31 cellular contexts compared by ENCODE assay signal in genomic region chr11:131179867-131180266, GRCh38.
"Had no signal": no experiment of that assay in that cellular context is flagged by ENCODE, and none has a peak within 500 bp of the region (broad histone marks: within the 10 kb centered on the region; RNA-seq: fewer than 3 reads in every experiment).

No MANE protein-coding gene starts in this region.

- DNase-seq: activated CD4-positive, alpha-beta memory T cell treated with anti-CD3 and anti-CD28 coated beads for 36 hours; activated CD4-positive, alpha-beta T cell treated with anti-CD3 and anti-CD28 coated beads for 36 hours; activated CD4-positive, alpha-beta T cell treated with anti-CD3 and anti-CD28 coated beads, Interleukin-2, amount 10 ng/mL, durations not matched to agents 24 days and 14 days; activated CD4-positive, CD25-positive, alpha-beta regulatory T cell; activated CD4-positive, CD25-positive, alpha-beta regulatory T cell treated with anti-CD3 and anti-CD28 coated beads, Interleukin-2, amount 50 U/mL, for 72 hours; activated CD8-positive, alpha-beta memory T cell treated with anti-CD3 and anti-CD28 coated beads, Interleukin-2, amount 10 ng/mL, durations not matched to agents 7 days and 5 days; activated CD8-positive, alpha-beta memory T cell treated with anti-CD3 and anti-CD28 coated beads, Interleukin-2, amount 50 U/mL, for 4 hours; activated CD8-positive, alpha-beta T cell treated with anti-CD3 and anti-CD28 coated beads, Interleukin-2, amount 10 ng/mL, durations not matched to agents 7 days and 5 days; activated effector memory CD4-positive, alpha-beta T cell treated with anti-CD3 and anti-CD28 coated beads, Interleukin-2, amount 50 U/mL, for 16 hours; activated naive CD4-positive, alpha-beta T cell treated with anti-CD3 and anti-CD28 coated beads for 36 hours; activated naive CD8-positive, alpha-beta T cell treated with anti-CD3 and anti-CD28 coated beads for 36 hours; activated T-cell treated with anti-CD3 and anti-CD28 coated beads, Interleukin-2, amount 50 U/mL, for 1 hour; activated T-cell treated with anti-CD3 and anti-CD28 coated beads, Interleukin-2, amount 50 U/mL, for 48 hours; central memory CD4-positive, alpha-beta T cell; cerebellar nuclear complex; colonic mucosa; effector CD8-positive, alpha-beta T cell; foreskin fibroblast; T-cell; T-helper 17 cell; T1000; WERI-Rb-1 had no signal

- H3K4me1 Mint-ChIP-seq: activated CD4-positive, alpha-beta T cell treated with anti-CD3 and anti-CD28 coated beads for 36 hours; activated CD4-positive, alpha-beta T cell treated with anti-CD3 and anti-CD28 coated beads, Interleukin-2, amount 10 ng/mL, durations not matched to agents 24 days and 14 days; activated CD8-positive, alpha-beta memory T cell treated with anti-CD3 and anti-CD28 coated beads, Interleukin-2, amount 10 ng/mL, durations not matched to agents 7 days and 5 days; activated naive CD4-positive, alpha-beta T cell treated with anti-CD3 and anti-CD28 coated beads, Interleukin-2, amount 50 U/mL, for 24 hours; activated naive CD8-positive, alpha-beta T cell treated with anti-CD3 and anti-CD28 coated beads for 36 hours; T-cell; T-helper 17 cell had no signal

- H3K27ac ChIP-seq: ascending aorta, breast epithelium, cardiac muscle cell, colonic mucosa, WERI-Rb-1 had no signal

- ATAC-seq: activated CD4-positive, alpha-beta T cell treated with anti-CD3 and anti-CD28 coated beads for 36 hours; activated CD8-positive, alpha-beta memory T cell treated with anti-CD3 and anti-CD28 coated beads, Interleukin-2, amount 10 ng/mL, durations not matched to agents 7 days and 5 days; activated CD8-positive, alpha-beta T cell treated with anti-CD3 and anti-CD28 coated beads, Interleukin-2, amount 10 ng/mL, durations not matched to agents 7 days and 5 days; esophagus mucosa; T-cell; T-helper 17 cell had no signal

- H3K4me3 Mint-ChIP-seq: activated CD4-positive, alpha-beta memory T cell treated with anti-CD3 and anti-CD28 coated beads for 36 hours; activated CD4-positive, alpha-beta T cell treated with anti-CD3 and anti-CD28 coated beads for 36 hours; activated CD4-positive, alpha-beta T cell treated with anti-CD3 and anti-CD28 coated beads, Interleukin-2, amount 10 ng/mL, durations not matched to agents 24 days and 14 days; activated CD8-positive, alpha-beta memory T cell treated with anti-CD3 and anti-CD28 coated beads, Interleukin-2, amount 10 ng/mL, durations not matched to agents 7 days and 5 days; activated CD8-positive, alpha-beta T cell treated with anti-CD3 and anti-CD28 coated beads, Interleukin-2, amount 10 ng/mL, durations not matched to agents 7 days and 5 days; activated naive CD4-positive, alpha-beta T cell treated with anti-CD3 and anti-CD28 coated beads for 36 hours; activated naive CD4-positive, alpha-beta T cell treated with anti-CD3 and anti-CD28 coated beads, Interleukin-2, amount 50 U/mL, for 24 hours; activated naive CD8-positive, alpha-beta T cell treated with anti-CD3 and anti-CD28 coated beads for 36 hours; activated T-helper 1 cell treated with anti-CD3 and anti-CD28 coated beads, Interleukin-12 subunit alpha, Interleukin-12 subunit beta, Interleukin-2, Interleukin-4 antibody, amounts not matched to agents 30 ng/mL and 10 ng/mL and 1 ng/mL, durations not matched to agents 14 hours and 24 hours and 36 hours; brain; T-cell; T-helper 17 cell; T-helper 2 cell treated with Interferon-gamma antibody and Interleukin-4, amounts not matched to agents 5 μg/mL and 100 μg/mL, for 36 hours had no signal

- H3K36me3 Mint-ChIP-seq: activated CD4-positive, alpha-beta memory T cell treated with anti-CD3 and anti-CD28 coated beads for 36 hours; activated CD8-positive, alpha-beta memory T cell treated with anti-CD3 and anti-CD28 coated beads, Interleukin-2, amount 10 ng/mL, durations not matched to agents 7 days and 5 days; activated naive CD4-positive, alpha-beta T cell treated with anti-CD3 and anti-CD28 coated beads, Interleukin-2, amount 50 U/mL, for 24 hours; activated naive CD8-positive, alpha-beta T cell treated with anti-CD3 and anti-CD28 coated beads for 36 hours; brain; T-cell had no signal

- H3K9me3 Mint-ChIP-seq: activated CD4-positive, alpha-beta memory T cell treated with anti-CD3 and anti-CD28 coated beads for 36 hours; activated CD4-positive, alpha-beta T cell treated with anti-CD3 and anti-CD28 coated beads, Interleukin-2, amount 10 ng/mL, durations not matched to agents 24 days and 14 days; activated naive CD4-positive, alpha-beta T cell treated with anti-CD3 and anti-CD28 coated beads for 36 hours; activated naive CD8-positive, alpha-beta T cell treated with anti-CD3 and anti-CD28 coated beads for 36 hours; activated T-helper 1 cell treated with anti-CD3 and anti-CD28 coated beads, Interleukin-12 subunit alpha, Interleukin-12 subunit beta, Interleukin-2, Interleukin-4 antibody, amounts not matched to agents 30 ng/mL and 10 ng/mL and 1 ng/mL, durations not matched to agents 14 hours and 24 hours and 36 hours; activated T-helper 2 cell treated with anti-CD3 and anti-CD28 coated beads, Interferon-gamma antibody, Interleukin-2, Interleukin-4, amounts not matched to agents 10 μg/mL and 5 μg/mL and 100 μg/mL, durations not matched to agents 14 hours and 24 hours and 36 hours; T-cell; T-helper 2 cell treated with Interferon-gamma antibody and Interleukin-4, amounts not matched to agents 5 μg/mL and 100 μg/mL, for 36 hours had no signal

- H3K36me3 ChIP-seq: ascending aorta, breast epithelium, cardiac muscle cell, colonic mucosa, WERI-Rb-1 had no signal

- H3K4me1 ChIP-seq: ascending aorta, breast epithelium, colonic mucosa had no signal

- H3K9me3 ChIP-seq: ascending aorta, breast epithelium, colonic mucosa had no signal

- H3K27ac Mint-ChIP-seq: activated CD4-positive, alpha-beta memory T cell treated with anti-CD3 and anti-CD28 coated beads for 36 hours; activated CD4-positive, alpha-beta T cell treated with anti-CD3 and anti-CD28 coated beads for 36 hours; activated CD4-positive, alpha-beta T cell treated with anti-CD3 and anti-CD28 coated beads, Interleukin-2, amount 10 ng/mL, durations not matched to agents 24 days and 14 days; activated CD8-positive, alpha-beta memory T cell treated with anti-CD3 and anti-CD28 coated beads, Interleukin-2, amount 10 ng/mL, durations not matched to agents 7 days and 5 days; activated CD8-positive, alpha-beta T cell treated with anti-CD3 and anti-CD28 coated beads, Interleukin-2, amount 10 ng/mL, durations not matched to agents 7 days and 5 days; activated naive CD4-positive, alpha-beta T cell treated with anti-CD3 and anti-CD28 coated beads for 36 hours; activated naive CD4-positive, alpha-beta T cell treated with anti-CD3 and anti-CD28 coated beads, Interleukin-2, amount 50 U/mL, for 24 hours; activated naive CD8-positive, alpha-beta T cell treated with anti-CD3 and anti-CD28 coated beads for 36 hours; activated T-helper 1 cell treated with anti-CD3 and anti-CD28 coated beads, Interleukin-12 subunit alpha, Interleukin-12 subunit beta, Interleukin-2, Interleukin-4 antibody, amounts not matched to agents 30 ng/mL and 10 ng/mL and 1 ng/mL, durations not matched to agents 14 hours and 24 hours and 36 hours; activated T-helper 2 cell treated with anti-CD3 and anti-CD28 coated beads, Interferon-gamma antibody, Interleukin-2, Interleukin-4, amounts not matched to agents 10 μg/mL and 5 μg/mL and 100 μg/mL, durations not matched to agents 14 hours and 24 hours and 36 hours; brain; T-cell; T-helper 17 cell; T-helper 2 cell treated with Interferon-gamma antibody and Interleukin-4, amounts not matched to agents 5 μg/mL and 100 μg/mL, for 36 hours had no signal

- H3K4me3 ChIP-seq: ascending aorta, breast epithelium, cardiac muscle cell, colonic mucosa had no signal

- H3K27me3 ChIP-seq: ascending aorta, breast epithelium, cardiac muscle cell, colonic mucosa had no signal

- H3K27me3 Mint-ChIP-seq: activated CD4-positive, alpha-beta memory T cell treated with anti-CD3 and anti-CD28 coated beads for 36 hours; activated CD4-positive, alpha-beta T cell treated with anti-CD3 and anti-CD28 coated beads, Interleukin-2, amount 10 ng/mL, durations not matched to agents 24 days and 14 days; activated CD8-positive, alpha-beta memory T cell treated with anti-CD3 and anti-CD28 coated beads, Interleukin-2, amount 10 ng/mL, durations not matched to agents 7 days and 5 days; activated naive CD4-positive, alpha-beta T cell treated with anti-CD3 and anti-CD28 coated beads, Interleukin-2, amount 50 U/mL, for 24 hours; T-helper 17 cell had no signal
